ENCODE assay signal across 8 cellular contexts in the genomic region with DNA sequence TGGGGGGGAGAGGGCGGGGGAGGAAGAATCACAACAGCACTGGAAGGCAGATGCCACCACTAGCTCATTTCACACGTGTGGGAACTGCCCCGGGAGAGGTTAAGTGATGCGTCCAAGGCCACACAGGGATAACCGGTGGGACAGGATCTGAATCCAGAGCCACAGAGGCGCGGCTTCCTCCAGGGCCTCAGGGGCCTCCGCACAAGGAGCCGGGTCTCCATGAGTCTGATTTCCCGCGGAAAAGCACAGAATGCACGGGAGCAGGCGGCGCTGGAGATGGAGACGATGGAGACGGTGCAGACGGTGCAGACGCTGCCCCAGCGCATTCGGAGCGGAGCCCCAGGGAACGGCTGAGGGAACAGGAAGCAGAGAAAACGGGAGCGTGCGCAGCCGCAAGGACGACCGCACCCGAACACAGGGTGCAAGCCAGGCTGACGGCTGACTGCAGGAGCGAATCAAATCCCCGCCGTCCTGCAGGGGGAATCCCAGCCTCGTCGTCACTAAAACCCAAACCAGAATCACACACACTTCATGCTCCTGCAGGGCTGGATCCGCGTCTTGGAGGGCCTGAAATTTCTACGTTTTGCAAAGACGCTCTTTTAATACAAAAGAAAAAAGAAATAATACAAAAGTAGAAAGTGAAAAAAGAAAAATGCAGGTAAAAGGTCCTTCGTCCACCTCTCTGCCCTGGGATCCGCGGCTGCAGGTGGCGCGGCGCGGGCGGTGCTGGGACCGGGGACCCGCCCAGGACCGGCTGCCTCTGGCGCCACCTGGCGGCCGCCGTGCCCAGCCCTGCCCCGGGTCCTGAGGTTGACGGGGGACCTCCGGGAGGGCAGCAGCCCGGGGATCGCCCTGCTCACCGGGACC. TPM values are rescaled to one million over a fixed set of nuclear protein-coding genes. Genes with fewer than 3 reads are reported as not detected.
DNase-seq lines count a peak whose midpoint lies in the region; ATAC-seq, FAIRE-seq and TF ChIP-seq lines count a peak whose summit lies in the region.

No MANE protein-coding gene starts in this region.

- peaks cover 27% of the 10 kb centered on the region for H3K36me3 Mint-ChIP-seq in activated B cell treated with CpG ODN at 0.5 μM for 24 hours (ENCODE audit: low read depth)

- intact Hi-C loops in activated B cell treated with CpG ODN at 0.5 μM for 24 hours (cut with micrococcal nuclease) (loop anchor here (1.0 to 5.0 kb wide), 6 partner anchors 21 to 771 kb away; partner anchors contain the start of genes RAN and STX2), left colon (cut with DNase I, micrococcal nuclease) (no loop called here)

- FAIRE-seq in bronchial epithelial cell (lab: Jason Lieb, UNC) = no peak

- peak; percentile 87 for DNase-seq in D341Med (ENCODE audit: low spot score)
- DNase-seq in HuH-7.5 (ENCODE audit: low spot score) = peak; percentile 83
- peak; percentile 80 for DNase-seq in activated B cell treated with CpG ODN at 0.5 μM for 24 hours
- peak; percentile 52 for DNase-seq in bronchial epithelial cell (ENCODE audit: low read depth)
- DNase-seq in left colon = peak; percentile 69 to 83
- peak; percentile 78 to 83 for DNase-seq in stimulated activated CD4-positive, alpha-beta T cell treated with anti-CD3 and anti-CD28 coated beads, Interleukin-2, amount 100 ng/mL, for 48 hours
- DNase-seq in OCI-M1 (lab: John Stamatoyannopoulos, UW) = no peak

- peak overlapping the region; percentile 37 for H3K27ac Mint-ChIP-seq in activated B cell treated with CpG ODN at 0.5 μM for 24 hours

- H3K4me3 Mint-ChIP-seq in activated B cell treated with CpG ODN at 0.5 μM for 24 hours = peak overlapping the region; percentile 91

- H3K27me3 Mint-ChIP-seq in activated B cell treated with CpG ODN at 0.5 μM for 24 hours = no peaks in the 10 kb centered on the region

- H3K4me3 ChIP-seq in bronchial epithelial cell (ENCODE audit: low read depth, low read length) = peak overlapping the region; percentile 35

- CTCF ChIA-PET in activated B cell treated with CpG ODN at 0.5 μM for 24 hours (lab: Charles Lee) = interaction anchor here (0.6 to 1.0 kb wide), 2 partner anchors 52 to 771 kb away, joined by 4 read pairs; no protein-coding TSS in a partner anchor

- no peaks in the 10 kb centered on the region for H3K9me3 Mint-ChIP-seq in activated B cell treated with CpG ODN at 0.5 μM for 24 hours

- ATAC-seq in GM21423 (IDR thresholded peaks at IDR 0.05; ENCODE audit: unreplicated experiment) (peak; percentile 92), activated B cell treated with CpG ODN at 0.5 μM for 24 hours (ENCODE audit: low read depth) (peak; percentile 93), left colon (peak; percentile 94)

- H3K36me3 ChIP-seq in bronchial epithelial cell (ENCODE audit: control insufficient read depth, insufficient read depth, low read length) = no peaks in the 10 kb centered on the region

- H3K27me3 ChIP-seq in bronchial epithelial cell (ENCODE audit: control insufficient read depth, insufficient read depth, low read length) = no peaks in the 10 kb centered on the region

- POLR2A ChIA-PET in activated B cell treated with CpG ODN at 0.5 μM for 24 hours (lab: Charles Lee) = interaction anchor here (0.7 kb wide), 1 partner anchor 9 kb away, joined by 3 read pairs; no protein-coding TSS in a partner anchor

- H3K4me1 Mint-ChIP-seq in activated B cell treated with CpG ODN at 0.5 μM for 24 hours = peaks cover 17% of the 10 kb centered on the region

- TF ChIP-seq CTCF in activated B cell treated with CpG ODN at 0.5 μM for 24 hours (IDR thresholded peaks at IDR 0.05) (peak; percentile 91), bronchial epithelial cell (IDR thresholded peaks at IDR 0.05; ENCODE audit: insufficient read depth, low read length, severe bottlenecking) (peak; percentile 80)

RNA-seq across cellular contexts. Expression of gene STX2, which starts 20.4 kb away (rescaled TPM):
- total RNA-seq in activated B cell treated with CpG ODN at 0.5 μM for 24 hours (11.0 and 11.4 TPM in 2 replicates), bronchial epithelial cell (7.6 and 8.4 TPM in 2 replicates), left colon (1 to 10 TPM; 2.9 to 7.1 TPM)

RNA-seq across cellular contexts. Expression of gene RAN, which starts 53.3 kb away (rescaled TPM):
- total RNA-seq in activated B cell treated with CpG ODN at 0.5 μM for 24 hours (748 and 757 TPM in 2 replicates), bronchial epithelial cell (580 and 667 TPM in 2 replicates), left colon (100 to 1,000 TPM; 266 to 344 TPM)
